ENCODE assay signal across 14 cellular contexts in the genomic region with DNA sequence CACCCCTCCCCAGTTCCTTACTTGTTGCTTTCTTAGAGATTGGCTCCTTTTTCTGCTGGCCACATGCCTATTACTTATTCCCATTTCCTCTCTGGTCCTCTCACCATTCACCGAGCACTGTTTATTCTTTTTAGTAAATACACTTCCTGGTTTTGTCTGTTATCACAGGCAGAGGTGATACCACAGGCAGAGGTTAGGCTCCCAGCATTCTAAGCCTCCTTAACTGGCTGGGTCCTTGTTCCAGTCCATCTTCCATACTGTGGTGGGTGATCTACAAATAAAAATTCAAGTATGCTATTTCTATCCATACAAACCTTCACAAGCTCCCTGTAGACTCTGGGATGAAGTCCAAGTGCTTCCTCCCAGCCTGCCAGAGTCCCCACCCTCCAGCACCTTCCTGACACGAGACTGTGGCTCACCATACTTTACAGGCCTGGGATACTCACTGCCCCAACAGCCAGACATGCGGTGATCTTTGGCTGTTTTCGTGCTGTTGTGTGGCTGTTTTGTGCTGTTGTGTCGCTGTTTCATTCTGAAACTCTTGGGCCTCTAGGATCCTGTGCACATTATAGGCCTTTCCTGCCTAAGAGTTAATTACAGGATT.
DNase-seq lines count a peak whose midpoint lies in the region; ATAC-seq and TF ChIP-seq lines count a peak whose summit lies in the region.
"Had no signal": no experiment of that assay in that cellular context is flagged by ENCODE, and none has a peak within 500 bp of the region (broad histone marks: within the 10 kb centered on the region; RNA-seq: fewer than 3 reads in every experiment).

No MANE protein-coding gene starts in this region.

- no peaks in the 10 kb centered on the region for H3K9me2 ChIP-seq in Loucy (replicated peaks; ENCODE audit: low read depth, low read length)

- 57% methylated on average over 5 of the region's 5 CpGs for WGBS in suprapubic skin

- no peak for TF ChIP-seq CTCF in Loucy (conservative IDR thresholded peaks at IDR 0.05; ENCODE audit: low read length)
- no peak for TF ChIP-seq CTCF in left lung (IDR thresholded peaks at IDR 0.05)
- no peak for TF ChIP-seq CTCF in suprapubic skin (IDR thresholded peaks at IDR 0.05)

- H3F3A ChIP-seq in Loucy (ENCODE audit: low read depth): no peaks in the 10 kb centered on the region

- no peak overlapping the region for H3K4me2 ChIP-seq in Loucy (ENCODE audit: low read depth, low read length, poor library complexity, severe bottlenecking)

- H3K36me3 ChIP-seq in Loucy (ENCODE audit: insufficient read depth, low read length) (no peaks in the 10 kb centered on the region), SJCRH30 (no peaks in the 10 kb centered on the region), left lung (no peaks in the 10 kb centered on the region), suprapubic skin (no peaks in the 10 kb centered on the region)

- H3K9ac ChIP-seq in Loucy (ENCODE audit: low read depth, low read length, poor library complexity, severe bottlenecking): no peak overlapping the region

- H3K9me3 ChIP-seq in Loucy (ENCODE audit: insufficient read depth, low read depth, low read length) (no peaks in the 10 kb centered on the region), SJCRH30 (replicated peaks) (no peaks in the 10 kb centered on the region), left lung (no peaks in the 10 kb centered on the region), suprapubic skin (no peaks in the 10 kb centered on the region)

- peaks cover 8% of the 10 kb centered on the region for H3K4me1 ChIP-seq in Loucy (ENCODE audit: insufficient read depth, low read length, poor library complexity, severe bottlenecking)
- H3K4me1 ChIP-seq in SJCRH30: peaks cover 66% of the 10 kb centered on the region
- no peaks in the 10 kb centered on the region for H3K4me1 ChIP-seq in left lung
- H3K4me1 ChIP-seq in suprapubic skin: no peaks in the 10 kb centered on the region

- peak; percentile 80 for DNase-seq in COLO668 (lab: John Stamatoyannopoulos, UW; ENCODE audit: unreplicated experiment)
- DNase-seq in SJCRH30: peak; percentile 37 to 65
- DNase-seq in left lung: no peak
- no peak for DNase-seq in T-helper 1 cell
- no peak for DNase-seq in suprapubic skin (ENCODE audit: low spot score in 2 of 2)
- DNase-seq: activated B cell treated with CpG ODN at 0.5 μM for 24 hours; activated naive CD8-positive, alpha-beta T cell treated with anti-CD3 and anti-CD28 coated beads, Interleukin-2, amount 10 ng/mL, durations not matched to agents 7 days and 5 days; GOT3; NCI-H1048; stimulated activated naive CD4-positive, alpha-beta T cell had no signal

- H3K27ac ChIP-seq in SJCRH30 (peak overlapping the region; percentile 90), left lung (no peak overlapping the region), suprapubic skin (no peak overlapping the region)
- H3K27ac ChIP-seq: SK-N-MC had no signal

- peak; percentile 71 for ATAC-seq in left lung
- no peak for ATAC-seq in HG03342 (IDR thresholded peaks at IDR 0.05; ENCODE audit: unreplicated experiment)
- ATAC-seq in HG02642 (IDR thresholded peaks at IDR 0.05; ENCODE audit: poor library complexity, unreplicated experiment): no peak

- TF ChIP-seq EP300 in suprapubic skin (IDR thresholded peaks at IDR 0.05): no peak

- TF ChIP-seq POLR2A in suprapubic skin (IDR thresholded peaks at IDR 0.05): no peak

- H3K4me3 ChIP-seq in Loucy (ENCODE audit: low read length, poor library complexity, severe bottlenecking): no peak overlapping the region
- H3K4me3 ChIP-seq in SJCRH30: no peak overlapping the region
- H3K4me3 ChIP-seq in left lung: no peak overlapping the region
- no peak overlapping the region for H3K4me3 ChIP-seq in suprapubic skin
- H3K4me3 ChIP-seq: SK-N-MC had no signal

- H2AFZ ChIP-seq in Loucy (ENCODE audit: low read length): peak overlapping the region; percentile 76

- no peaks in the 10 kb centered on the region for H3K27me3 ChIP-seq in Loucy (ENCODE audit: insufficient read depth, low read length, poor library complexity, severe bottlenecking)
- no peaks in the 10 kb centered on the region for H3K27me3 ChIP-seq in SJCRH30
- H3K27me3 ChIP-seq in left lung: no peaks in the 10 kb centered on the region
- H3K27me3 ChIP-seq in suprapubic skin: no peaks in the 10 kb centered on the region

- H3K79me2 ChIP-seq in Loucy (ENCODE audit: insufficient read depth, low read length): no peaks in the 10 kb centered on the region

- intact Hi-C loops in left lung (cut with DNase I): no loop called here

- no peaks in the 10 kb centered on the region for H4K20me1 ChIP-seq in Loucy (ENCODE audit: insufficient read depth, low read length, poor library complexity, severe bottlenecking)

Comparison
In these comparisons a context has a peak if more than half of its experiments do, and no peak if none do; other contexts are left out.
1. DNase-seq: peak in COLO668 (single experiment) and SJCRH30 (2 of 2); none in left lung (0 of 2), T-helper 1 cell (0 of 5) and suprapubic skin (0 of 2).